In the genomic region with DNA sequence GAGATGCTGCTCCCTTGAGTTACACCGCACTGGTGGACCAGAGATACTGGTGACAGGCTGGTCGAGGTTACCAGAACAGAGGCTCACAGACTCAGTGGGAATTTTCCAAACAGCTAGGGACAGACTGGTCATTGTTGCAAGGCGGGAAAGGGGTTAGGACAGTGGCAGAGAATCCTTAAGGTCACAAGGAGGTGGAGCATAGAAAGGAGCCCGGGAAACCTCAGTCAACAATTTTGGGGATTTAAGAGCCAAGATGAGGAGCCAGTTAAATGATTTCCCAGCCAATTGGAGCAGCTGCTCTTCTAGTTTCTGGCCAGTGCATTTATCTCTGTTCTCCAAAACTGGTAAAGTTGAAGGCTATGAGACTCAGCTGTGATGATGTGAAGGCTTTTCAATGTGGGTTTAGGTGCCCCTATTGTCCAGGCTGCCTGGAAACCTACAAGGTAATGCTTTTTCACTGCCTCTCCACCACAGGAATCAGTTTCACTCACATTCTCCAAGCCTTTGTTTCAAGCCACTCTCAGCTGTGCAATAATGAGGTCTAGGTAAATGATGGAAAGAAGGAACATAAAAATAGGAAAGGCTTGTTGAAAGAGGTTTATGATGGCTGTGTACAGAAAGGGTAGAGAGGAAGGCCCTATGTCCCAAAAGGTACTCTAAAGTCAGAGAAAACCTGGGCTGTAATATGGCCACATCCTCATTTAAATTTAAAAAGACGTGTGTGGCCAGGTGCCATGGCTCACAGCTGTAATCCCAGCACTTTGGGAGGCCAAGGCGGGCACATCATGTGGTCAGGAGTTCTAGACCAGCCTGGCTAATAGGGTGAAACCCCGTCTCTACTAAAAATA, we compare ENCODE assay signal across 1 cellular context.
TF ChIP-seq lines count a peak whose summit lies in the region.

No MANE protein-coding gene starts in this region.

TF ChIP-seq in HEK293T, 16 proteins besides CTCF, POLR2A, EP300 and RAD21 (continued from another document):
- TF ChIP-seq, protein P1, sequence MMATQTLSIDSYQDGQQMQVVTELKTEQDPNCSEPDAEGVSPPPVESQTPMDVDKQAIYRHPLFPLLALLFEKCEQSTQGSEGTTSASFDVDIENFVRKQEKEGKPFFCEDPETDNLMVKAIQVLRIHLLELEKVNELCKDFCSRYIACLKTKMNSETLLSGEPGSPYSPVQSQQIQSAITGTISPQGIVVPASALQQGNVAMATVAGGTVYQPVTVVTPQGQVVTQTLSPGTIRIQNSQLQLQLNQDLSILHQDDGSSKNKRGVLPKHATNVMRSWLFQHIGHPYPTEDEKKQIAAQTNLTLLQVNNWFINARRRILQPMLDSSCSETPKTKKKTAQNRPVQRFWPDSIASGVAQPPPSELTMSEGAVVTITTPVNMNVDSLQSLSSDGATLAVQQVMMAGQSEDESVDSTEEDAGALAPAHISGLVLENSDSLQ (IDR thresholded peaks at IDR 0.05): no peak
- no peak for TF ChIP-seq ARNT (IDR thresholded peaks at IDR 0.05)
